Comparison of ENCODE assay signal across 11 cellular contexts in the genomic region with DNA sequence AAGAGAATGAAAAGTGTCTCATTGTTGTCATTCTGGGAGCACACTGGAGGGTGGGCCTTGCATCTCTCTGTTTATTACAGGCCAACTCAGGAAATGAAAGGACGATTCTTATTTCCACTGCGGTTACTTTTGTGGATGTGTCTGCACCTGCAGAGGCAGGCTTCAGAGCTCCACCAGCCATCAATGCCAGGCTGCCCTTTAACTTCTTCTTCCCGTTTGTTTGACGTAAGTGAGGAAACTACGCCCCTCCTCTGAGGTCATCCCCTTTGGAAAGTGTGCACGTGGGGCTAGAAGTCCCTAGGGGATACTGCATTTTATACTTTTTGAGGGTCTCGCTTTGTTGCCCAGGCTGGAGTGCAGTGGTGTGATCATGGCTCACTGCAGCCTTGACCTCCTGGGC.
DNase-seq lines count a peak whose midpoint lies in the region; ATAC-seq and TF ChIP-seq lines count a peak whose summit lies in the region.
"Had no signal": no experiment of that assay in that cellular context is flagged by ENCODE, and none has a peak within 500 bp of the region (broad histone marks: within the 10 kb centered on the region; RNA-seq: fewer than 3 reads in every experiment).

No MANE protein-coding gene starts in this region.

- H3K36me3 Mint-ChIP-seq in effector memory CD8-positive, alpha-beta T cell (ENCODE audit: insufficient read depth) = peaks cover 17% of the 10 kb centered on the region

- H3K36me3 ChIP-seq in KOPT-K1 (ENCODE audit: insufficient read depth, low read length) = peaks cover 43% of the 10 kb centered on the region

- no peaks in the 10 kb centered on the region for H3K9me3 Mint-ChIP-seq in effector memory CD8-positive, alpha-beta T cell

- no peaks in the 10 kb centered on the region for H3K9me3 ChIP-seq in KOPT-K1 (ENCODE audit: insufficient read depth, low read length, poor library complexity, severe bottlenecking)

- H3K27ac ChIP-seq in KOPT-K1 (ENCODE audit: low read depth, low read length, poor library complexity, severe bottlenecking) = peak overlapping the region; percentile 10

- ATAC-seq in GM19438 (IDR thresholded peaks at IDR 0.05; ENCODE audit: low read depth, unreplicated experiment) (peak; percentile 60), HG03520 (IDR thresholded peaks at IDR 0.05; ENCODE audit: unreplicated experiment) (no peak)
- ATAC-seq in effector memory CD8-positive, alpha-beta T cell (replicated peaks) = peak; percentile 41

- no peaks in the 10 kb centered on the region for H3K27me3 Mint-ChIP-seq in effector memory CD8-positive, alpha-beta T cell

- H3K4me3 ChIP-seq in GM12865 (ENCODE audit: low read depth, low read length) = no peak overlapping the region

- peak; percentile 61 for DNase-seq in GM12865 (ENCODE audit: low read depth)
- no peak for DNase-seq in effector memory CD8-positive, alpha-beta T cell
- no peak for DNase-seq in COLO668 (lab: John Stamatoyannopoulos, UW; ENCODE audit: unreplicated experiment)
- no peak for DNase-seq in NCI-H510A (lab: John Stamatoyannopoulos, UW)
- no peak for DNase-seq in NCI-H82 (lab: John Stamatoyannopoulos, UW)
- DNase-seq: amniotic stem cell, DMS53, NCI-H1048 had no signal

- peak overlapping the region; percentile 66 to 73 for H3K27ac Mint-ChIP-seq in effector memory CD8-positive, alpha-beta T cell

- H3K4me1 Mint-ChIP-seq in effector memory CD8-positive, alpha-beta T cell (ENCODE audit: low read depth in 2 of 2) = peaks cover 0 to 3% of the 10 kb centered on the region in 2 donors

- H3K4me3 Mint-ChIP-seq in effector memory CD8-positive, alpha-beta T cell = no peak overlapping the region

- TF ChIP-seq CTCF in GM12865 (IDR thresholded peaks at IDR 0.05; ENCODE audit: insufficient read depth, low read depth, low read length, missing control alignments) = no peak
